In genomic region chr17:4950075-4950756, GRCh38 we compare ENCODE assay signal across 8 cellular contexts. TPM values are rescaled to one million over a fixed set of nuclear protein-coding genes. Genes with fewer than 3 reads are reported as not detected.
DNase-seq lines count a peak whose midpoint lies in the region; ATAC-seq and TF ChIP-seq lines count a peak whose summit lies in the region.

No MANE protein-coding gene starts in this region.

- no peak for TF ChIP-seq RAD21 in Ishikawa (IDR thresholded peaks at IDR 0.05; ENCODE audit: low read depth)

- H3K9me3 Mint-ChIP-seq in activated T-cell treated with anti-CD3 and anti-CD28 coated beads, Interleukin-2, amount 50 U/mL, for 4 hours, result no peaks in the 10 kb centered on the region

- no peak for TF ChIP-seq EP300 in Ishikawa (IDR thresholded peaks at IDR 0.05; ENCODE audit: borderline replicate concordance)
- no peak for TF ChIP-seq EP300 in ovary (IDR thresholded peaks at IDR 0.05)

- intact Hi-C loops in ovary (cut with DNase I), result no loop called here

- H3K4me1 ChIP-seq in foreskin keratinocyte (peaks cover 12% of the 10 kb centered on the region), ovary (ENCODE audit: insufficient read depth) (peaks cover 2% of the 10 kb centered on the region)

- WGBS in ovary, 3 donors, result 15 to 21% (median 17%) methylated on average over 28 to 52 of the region's 52 CpGs

- peaks cover 18% of the 10 kb centered on the region for H3K36me3 Mint-ChIP-seq in activated T-cell treated with anti-CD3 and anti-CD28 coated beads, Interleukin-2, amount 50 U/mL, for 4 hours (ENCODE audit: insufficient read depth)

- no peaks in the 10 kb centered on the region for H3K27me3 ChIP-seq in foreskin keratinocyte
- H3K27me3 ChIP-seq in ovary, result no peaks in the 10 kb centered on the region

- peak overlapping the region; percentile 86 for H3K4me3 Mint-ChIP-seq in activated T-cell treated with anti-CD3 and anti-CD28 coated beads, Interleukin-2, amount 50 U/mL, for 4 hours

- peak overlapping the region; percentile 99 for H3K27ac ChIP-seq in foreskin keratinocyte
- H3K27ac ChIP-seq in ovary, result peak overlapping the region; percentile 82 to 96

- H3K4me3 ChIP-seq in ovary, result peak overlapping the region; percentile 100

- no peak for TF ChIP-seq POLR2A in ovary (IDR thresholded peaks at IDR 0.05)

- peaks cover 24% of the 10 kb centered on the region for H3K4me1 Mint-ChIP-seq in activated T-cell treated with anti-CD3 and anti-CD28 coated beads, Interleukin-2, amount 50 U/mL, for 4 hours (ENCODE audit: low read depth)

- H3K36me3 ChIP-seq in ovary, result no peaks in the 10 kb centered on the region

- H3K27me3 Mint-ChIP-seq in activated T-cell treated with anti-CD3 and anti-CD28 coated beads, Interleukin-2, amount 50 U/mL, for 4 hours (ENCODE audit: low read depth), result no peaks in the 10 kb centered on the region

- TF ChIP-seq CTCF in foreskin keratinocyte (conservative IDR thresholded peaks at IDR 0.05), result no peak
- no peak for TF ChIP-seq CTCF in ovary (IDR thresholded peaks at IDR 0.05)

- no peaks in the 10 kb centered on the region for H3K9me3 ChIP-seq in ovary

- peak; percentile 17 to 21 for ATAC-seq in activated T-cell treated with anti-CD3 and anti-CD28 coated beads, Interleukin-2, amount 50 U/mL, for 4 hours
- ATAC-seq in foreskin keratinocyte (peak; percentile 13), GM21381 (IDR thresholded peaks at IDR 0.05; ENCODE audit: unreplicated experiment) (no peak)

- DNase-seq in NCI-H2171 treated with DMSO at 0.1 percent for 48 hours (lab: John Stamatoyannopoulos, UW) (peak; percentile 30), NCI-H2171 (lab: John Stamatoyannopoulos, UW) (no peak), foreskin keratinocyte (peak in 1 of 2 donors; percentile 30), ovary (peak; percentile 59 to 76 (median 74)), AML-193 (lab: John Stamatoyannopoulos, UW) (no peak)
- peak; percentile 65 for DNase-seq in activated T-cell treated with anti-CD3 and anti-CD28 coated beads, Interleukin-2, amount 50 U/mL, for 4 hours

TF ChIP-seq in Ishikawa, 13 proteins besides CTCF, POLR2A, EP300 and RAD21:
- TF ChIP-seq TAF1 (IDR thresholded peaks at IDR 0.05; ENCODE audit: low read depth) (peak; percentile 56), ZBTB7A (IDR thresholded peaks at IDR 0.05; ENCODE audit: low read depth) (peak; percentile 73), TCF12 (IDR thresholded peaks at IDR 0.05; ENCODE audit: low read depth) (peak; percentile 29; the same call in 1 of the 2 replicates), CEBPB (IDR thresholded peaks at IDR 0.05) (no peak)

RNA-seq across cellular contexts. Expression of gene ENO3, which starts 0.7 kb away (rescaled TPM):
- total RNA-seq in activated T-cell treated with anti-CD3 and anti-CD28 coated beads, Interleukin-2, amount 50 U/mL, for 4 hours, result 10 to 100 TPM; 25.8 to 26.9 (median 26.0) TPM
- 1.8 and 2.0 TPM in 2 replicates for total RNA-seq in foreskin keratinocyte
- 2.7 and 3.2 TPM in 2 replicates for polyA plus RNA-seq in foreskin keratinocyte
- 1 to 10 TPM; 2.5 to 6.1 (median 4.1) TPM for total RNA-seq in ovary
- polyA plus RNA-seq in ovary, result 1 to 10 TPM; 1.8 to 5.0 TPM

RNA-seq across cellular contexts. Expression of gene PFN1, which starts 1.9 kb away (rescaled TPM):
- total RNA-seq in activated T-cell treated with anti-CD3 and anti-CD28 coated beads, Interleukin-2, amount 50 U/mL, for 4 hours, result 1,000 to 10,000 TPM; 1,652 to 1,716 (median 1,674) TPM
- total RNA-seq in foreskin keratinocyte (1,745 and 1,771 TPM in 2 replicates), ovary (100 to 1,000 TPM; 201 to 415 (median 323) TPM)
- polyA plus RNA-seq in foreskin keratinocyte (3,025 and 3,144 TPM in 2 replicates), ovary (100 to 1,000 TPM; 254 to 542 TPM)

RNA-seq across cellular contexts. Expression of gene RNF167, which starts 10.1 kb away (rescaled TPM):
- 100 to 1,000 TPM; 121 to 140 (median 129) TPM for total RNA-seq in activated T-cell treated with anti-CD3 and anti-CD28 coated beads, Interleukin-2, amount 50 U/mL, for 4 hours
- total RNA-seq in foreskin keratinocyte (118 and 119 TPM in 2 replicates), ovary (10 to 100 TPM; 22.7 to 89.6 (median 78.1) TPM)
- polyA plus RNA-seq in foreskin keratinocyte (162 and 167 TPM in 2 replicates), ovary (100 to 1,000 TPM in 1 of 2 donors, 10 to 100 TPM in 1; 91.8 to 221 TPM)

RNA-seq across cellular contexts. Expression of gene SLC25A11, which starts 10.4 kb away (rescaled TPM):
- 100 to 1,000 TPM in 1 of 3 donors, 10 to 100 TPM in 2; 89.7 to 102 (median 98.1) TPM for total RNA-seq in activated T-cell treated with anti-CD3 and anti-CD28 coated beads, Interleukin-2, amount 50 U/mL, for 4 hours
- total RNA-seq in foreskin keratinocyte, result 52.6 and 60.2 TPM in 2 replicates
- polyA plus RNA-seq in foreskin keratinocyte, result 76.9 and 83.6 TPM in 2 replicates
- total RNA-seq in ovary, result 10 to 100 TPM; 18.7 to 55.4 (median 42.3) TPM
- polyA plus RNA-seq in ovary, result 10 to 100 TPM; 12.7 to 44.1 TPM

RNA-seq across cellular contexts. Expression of gene SPAG7, which starts 17.4 kb away (rescaled TPM):
- 10 to 100 TPM; 47.7 to 67.4 (median 56.9) TPM for total RNA-seq in activated T-cell treated with anti-CD3 and anti-CD28 coated beads, Interleukin-2, amount 50 U/mL, for 4 hours
- total RNA-seq in foreskin keratinocyte (74.4 and 85.3 TPM in 2 replicates), ovary (10 to 100 TPM; 30.4 to 55.2 (median 38.6) TPM)
- polyA plus RNA-seq in foreskin keratinocyte (103 and 113 TPM in 2 replicates), ovary (10 to 100 TPM; 31.7 to 60.6 TPM)

Comparison
In these comparisons a context has a peak if more than half of its experiments do, and no peak if none do; other contexts are left out.
1. DNase-seq: peak in NCI-H2171 treated with DMSO at 0.1 percent for 48 hours (single experiment), activated T-cell treated with anti-CD3 and anti-CD28 coated beads, Interleukin-2, amount 50 U/mL, for 4 hours (single experiment) and ovary (5 of 5); none in NCI-H2171 (single experiment) and AML-193 (0 of 2).